1 cellular context compared by ENCODE assay signal in the genomic region with DNA sequence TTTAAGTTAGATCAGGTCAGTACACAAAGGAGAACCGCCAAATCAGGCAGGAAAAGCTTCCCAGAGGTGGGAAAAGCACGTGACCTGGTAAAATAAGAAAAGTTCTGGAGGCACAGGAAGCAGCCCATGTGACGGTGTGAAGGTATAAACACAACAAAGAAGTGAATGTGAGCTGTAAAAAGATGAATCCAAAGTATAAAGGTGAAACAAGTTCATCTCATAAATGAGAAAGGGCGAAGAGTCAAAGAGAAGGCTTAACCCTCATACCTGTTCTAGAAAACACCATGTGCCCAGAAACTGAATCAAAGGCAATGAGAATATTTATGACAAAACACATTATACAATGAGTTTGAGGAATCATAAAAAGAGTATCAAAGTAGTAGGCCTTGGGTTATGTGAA.
TF ChIP-seq lines count a peak whose summit lies in the region.

No MANE protein-coding gene starts in this region.

TF ChIP-seq in K562, 482 proteins besides CTCF, POLR2A, EP300 and RAD21:
- TF ChIP-seq, protein P1, sequence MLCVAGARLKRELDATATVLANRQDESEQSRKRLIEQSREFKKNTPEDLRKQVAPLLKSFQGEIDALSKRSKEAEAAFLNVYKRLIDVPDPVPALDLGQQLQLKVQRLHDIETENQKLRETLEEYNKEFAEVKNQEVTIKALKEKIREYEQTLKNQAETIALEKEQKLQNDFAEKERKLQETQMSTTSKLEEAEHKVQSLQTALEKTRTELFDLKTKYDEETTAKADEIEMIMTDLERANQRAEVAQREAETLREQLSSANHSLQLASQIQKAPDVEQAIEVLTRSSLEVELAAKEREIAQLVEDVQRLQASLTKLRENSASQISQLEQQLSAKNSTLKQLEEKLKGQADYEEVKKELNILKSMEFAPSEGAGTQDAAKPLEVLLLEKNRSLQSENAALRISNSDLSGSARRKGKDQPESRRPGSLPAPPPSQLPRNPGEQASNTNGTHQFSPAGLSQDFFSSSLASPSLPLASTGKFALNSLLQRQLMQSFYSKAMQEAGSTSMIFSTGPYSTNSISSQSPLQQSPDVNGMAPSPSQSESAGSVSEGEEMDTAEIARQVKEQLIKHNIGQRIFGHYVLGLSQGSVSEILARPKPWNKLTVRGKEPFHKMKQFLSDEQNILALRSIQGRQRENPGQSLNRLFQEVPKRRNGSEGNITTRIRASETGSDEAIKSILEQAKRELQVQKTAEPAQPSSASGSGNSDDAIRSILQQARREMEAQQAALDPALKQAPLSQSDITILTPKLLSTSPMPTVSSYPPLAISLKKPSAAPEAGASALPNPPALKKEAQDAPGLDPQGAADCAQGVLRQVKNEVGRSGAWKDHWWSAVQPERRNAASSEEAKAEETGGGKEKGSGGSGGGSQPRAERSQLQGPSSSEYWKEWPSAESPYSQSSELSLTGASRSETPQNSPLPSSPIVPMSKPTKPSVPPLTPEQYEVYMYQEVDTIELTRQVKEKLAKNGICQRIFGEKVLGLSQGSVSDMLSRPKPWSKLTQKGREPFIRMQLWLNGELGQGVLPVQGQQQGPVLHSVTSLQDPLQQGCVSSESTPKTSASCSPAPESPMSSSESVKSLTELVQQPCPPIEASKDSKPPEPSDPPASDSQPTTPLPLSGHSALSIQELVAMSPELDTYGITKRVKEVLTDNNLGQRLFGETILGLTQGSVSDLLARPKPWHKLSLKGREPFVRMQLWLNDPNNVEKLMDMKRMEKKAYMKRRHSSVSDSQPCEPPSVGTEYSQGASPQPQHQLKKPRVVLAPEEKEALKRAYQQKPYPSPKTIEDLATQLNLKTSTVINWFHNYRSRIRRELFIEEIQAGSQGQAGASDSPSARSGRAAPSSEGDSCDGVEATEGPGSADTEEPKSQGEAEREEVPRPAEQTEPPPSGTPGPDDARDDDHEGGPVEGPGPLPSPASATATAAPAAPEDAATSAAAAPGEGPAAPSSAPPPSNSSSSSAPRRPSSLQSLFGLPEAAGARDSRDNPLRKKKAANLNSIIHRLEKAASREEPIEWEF (CRISPR knock-in tag; IDR thresholded peaks at IDR 0.05), result no peak
- TF ChIP-seq ZNF75A (CRISPR knock-in tag; IDR thresholded peaks at IDR 0.05) (peak; percentile 77; the same call in 1 of the 2 replicates), CBX3 (IDR thresholded peaks at IDR 0.05; ENCODE audit: borderline replicate concordance in 1 of 2, low read length in 2 of 2) (0 out of 3 replicates have a peak, but pooled peaks of 1 of the 2 experiments have one; percentile 22)
